Comparison of ENCODE assay signal across 20 cellular contexts in genomic region chr2:42032796-42033195, GRCh38.
"Had no signal": no experiment of that assay in that cellular context is flagged by ENCODE, and none has a peak within 500 bp of the region (broad histone marks: within the 10 kb centered on the region; RNA-seq: fewer than 3 reads in every experiment).

No MANE protein-coding gene starts in this region.

- H3K9ac ChIP-seq: parathyroid adenoma had no signal

- H3K9me3 Mint-ChIP-seq: mesothelial cell of epicardium; naive B cell; stimulated activated effector memory CD8-positive, alpha-beta T cell treated with anti-CD3 and anti-CD28 coated beads, Interleukin-12 subunit alpha, Interleukin-12 subunit beta, amount 100 ng/mL, for 72 hours; stimulated activated naive CD8-positive, alpha-beta T cell treated with anti-CD3 and anti-CD28 coated beads, Interleukin-15, Interleukin-2, amounts not matched to agents 100 ng/mL and 50 ng/mL, for 24 hours had no signal

- H3K9me3 ChIP-seq: heart left ventricle, prostate gland, right lobe of liver, tibial artery, upper lobe of right lung, vagina had no signal

- H3K27ac ChIP-seq: coronary artery, heart left ventricle, parathyroid adenoma, prostate gland, right lobe of liver, tibial artery, upper lobe of right lung, vagina had no signal

- H3K4me3 ChIP-seq: coronary artery, heart left ventricle, prostate gland, right lobe of liver, tibial artery, upper lobe of right lung, vagina had no signal

- H3K4me3 Mint-ChIP-seq: mesothelial cell of epicardium; stimulated activated effector memory CD8-positive, alpha-beta T cell treated with anti-CD3 and anti-CD28 coated beads, Interleukin-12 subunit alpha, Interleukin-12 subunit beta, amount 100 ng/mL, for 72 hours; stimulated activated naive CD8-positive, alpha-beta T cell treated with anti-CD3 and anti-CD28 coated beads, Interleukin-15, Interleukin-2, amounts not matched to agents 100 ng/mL and 50 ng/mL, for 24 hours had no signal

- H3K27me3 ChIP-seq: heart left ventricle, right lobe of liver, tibial artery, upper lobe of right lung, vagina had no signal

- H3K36me3 ChIP-seq: heart left ventricle, prostate gland, right lobe of liver, tibial artery, upper lobe of right lung, vagina had no signal

- H3K27ac Mint-ChIP-seq: mesothelial cell of epicardium; stimulated activated effector memory CD8-positive, alpha-beta T cell treated with anti-CD3 and anti-CD28 coated beads, Interleukin-12 subunit alpha, Interleukin-12 subunit beta, amount 100 ng/mL, for 72 hours; stimulated activated naive CD8-positive, alpha-beta T cell treated with anti-CD3 and anti-CD28 coated beads, Interleukin-15, Interleukin-2, amounts not matched to agents 100 ng/mL and 50 ng/mL, for 24 hours had no signal

- H3K4me1 ChIP-seq: parathyroid adenoma, prostate gland, tibial artery, upper lobe of right lung, vagina had no signal

- DNase-seq: effector CD8-positive, alpha-beta T cell; foreskin melanocyte; heart left ventricle; hippocampal formation; kidney glomerular epithelial cell; mammary epithelial cell; naive B cell; occipital lobe; right lobe of liver; stimulated activated CD4-positive, alpha-beta T cell treated with anti-CD3 and anti-CD28 coated beads, Interleukin-4, amount 100 ng/mL, for 1 hour; stimulated activated CD8-positive, alpha-beta memory T cell treated with anti-CD3 and anti-CD28 coated beads, Interleukin-4, amount 100 ng/mL, for 48 hours; tibial artery had no signal

- H3K36me3 Mint-ChIP-seq: mesothelial cell of epicardium; naive B cell; stimulated activated effector memory CD8-positive, alpha-beta T cell treated with anti-CD3 and anti-CD28 coated beads, Interleukin-12 subunit alpha, Interleukin-12 subunit beta, amount 100 ng/mL, for 72 hours had no signal
